ENCODE assay signal across 35 cellular contexts in the genomic region with DNA sequence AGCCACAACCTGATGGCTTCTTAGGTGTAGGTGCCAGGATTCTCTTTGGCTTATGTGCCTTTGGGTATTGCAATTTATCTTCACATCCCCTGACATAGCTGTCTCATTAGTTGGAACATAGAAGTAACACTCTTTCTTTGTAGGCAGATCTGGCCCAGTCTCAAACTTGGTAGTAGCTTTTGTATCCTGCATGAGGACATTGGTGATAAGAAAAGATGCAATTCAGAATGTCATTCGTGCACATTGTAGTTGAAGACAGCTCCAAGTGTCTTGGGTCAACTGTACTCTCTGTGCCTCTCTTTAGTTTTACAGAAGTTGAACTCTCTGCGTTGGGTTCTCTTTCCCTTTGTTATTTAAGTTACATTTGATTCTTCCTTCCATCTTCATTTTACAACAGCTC.
"Had no signal": no experiment of that assay in that cellular context is flagged by ENCODE, and none has a peak within 500 bp of the region (broad histone marks: within the 10 kb centered on the region; RNA-seq: fewer than 3 reads in every experiment).

No MANE protein-coding gene starts in this region.

- H3K4me3 ChIP-seq: adrenal gland, ascending aorta, body of pancreas, breast epithelium, cardiac muscle cell had no signal

- H3K27ac ChIP-seq: adrenal gland, ascending aorta, body of pancreas, brain microvascular endothelial cell, breast epithelium, cardiac muscle cell had no signal

- H3K36me3 ChIP-seq: adrenal gland, ascending aorta, brain microvascular endothelial cell, breast epithelium, cardiac muscle cell had no signal

- H3K4me1 ChIP-seq: adrenal gland, ascending aorta, body of pancreas, breast epithelium had no signal

- DNase-seq: activated effector memory CD4-positive, alpha-beta T cell treated with anti-CD3 and anti-CD28 coated beads, Interleukin-2, amount 50 U/mL, for 16 hours; activated effector memory CD4-positive, alpha-beta T cell treated with Interleukin-2 at 50 U/mL for 16 hours; activated gamma-delta T cell; activated gamma-delta T cell treated with Interleukin-2 at 50 U/mL for 16 hours; activated naive CD4-positive, alpha-beta T cell; activated naive CD4-positive, alpha-beta T cell treated with anti-CD3 and anti-CD28 coated beads for 36 hours; activated naive CD4-positive, alpha-beta T cell treated with anti-CD3 and anti-CD28 coated beads, Interleukin-2, amount 10 ng/mL, durations not matched to agents 7 days and 5 days; activated naive CD4-positive, alpha-beta T cell treated with anti-CD3 and anti-CD28 coated beads, Interleukin-2, amount 50 U/mL, for 16 hours; activated naive CD4-positive, alpha-beta T cell treated with Interleukin-2 at 50 U/mL for 16 hours; activated naive CD8-positive, alpha-beta T cell treated with anti-CD3 and anti-CD28 coated beads for 36 hours; activated naive CD8-positive, alpha-beta T cell treated with anti-CD3 and anti-CD28 coated beads, Interleukin-2, amount 10 ng/mL, durations not matched to agents 7 days and 5 days; activated naive CD8-positive, alpha-beta T cell treated with anti-CD3 and anti-CD28 coated beads, Interleukin-2, amount 50 U/mL, for 24 hours; activated T-cell treated with anti-CD3 and anti-CD28 coated beads for 4 hours; activated T-cell treated with anti-CD3 and anti-CD28 coated beads, Interleukin-2, amount 50 U/mL, for 1 hour; activated T-cell treated with anti-CD3 and anti-CD28 coated beads, Interleukin-2, amount 50 U/mL, for 24 hours; activated T-cell treated with anti-CD3 and anti-CD28 coated beads, Interleukin-2, amount 50 U/mL, for 4 hours; activated T-cell treated with anti-CD3 and anti-CD28 coated beads, Interleukin-2, amount 50 U/mL, for 48 hours; activated T-cell treated with anti-CD3 and anti-CD28 coated beads, Interleukin-2, amount 50 U/mL, for 72 hours; adrenal gland; amniotic stem cell; amygdala; anterior cingulate cortex; aorta; body of pancreas; brain microvascular endothelial cell; caudate nucleus; central memory CD4-positive, alpha-beta T cell; cerebellar nuclear complex had no signal

- FAIRE-seq: astrocyte, bronchial epithelial cell had no signal

- H3K9me3 ChIP-seq: adrenal gland, ascending aorta, body of pancreas, breast epithelium had no signal

- H3K27me3 ChIP-seq: ascending aorta, body of pancreas, brain microvascular endothelial cell, breast epithelium had no signal

- ATAC-seq: activated naive CD4-positive, alpha-beta T cell treated with anti-CD3 and anti-CD28 coated beads, Interleukin-2, amount 50 U/mL, for 72 hours; activated naive CD8-positive, alpha-beta T cell treated with anti-CD3 and anti-CD28 coated beads, Interleukin-2, amount 50 U/mL, for 24 hours; activated T-cell treated with anti-CD3 and anti-CD28 coated beads, Interleukin-2, amount 50 U/mL, for 4 hours; activated T-cell treated with anti-CD3 and anti-CD28 coated beads, Interleukin-2, amount 50 U/mL, for 72 hours; activated T-helper 17 cell treated with anti-CD3 and anti-CD28 coated beads, Interleukin-2, amount 50 U/mL, for 72 hours; body of pancreas had no signal
